14 cellular contexts compared by ENCODE assay signal in genomic region chr3:9153763-9154601, GRCh38.
DNase-seq lines count a peak whose midpoint lies in the region; ATAC-seq lines count a peak whose summit lies in the region.
"Had no signal": no experiment of that assay in that cellular context is flagged by ENCODE, and none has a peak within 500 bp of the region (broad histone marks: within the 10 kb centered on the region; RNA-seq: fewer than 3 reads in every experiment).

No MANE protein-coding gene starts in this region.

- ATAC-seq in HG03175 (IDR thresholded peaks at IDR 0.05; ENCODE audit: unreplicated experiment): no peak
- ATAC-seq: T-cell had no signal

- DNase-seq in GM03348 (ENCODE audit: low spot score) (peak; percentile 88), epidermal melanocyte (ENCODE audit: insufficient read length, low spot score) (peak; percentile 59), medulla oblongata (ENCODE audit: extremely low spot score) (peak; percentile 37), stromal cell of bone marrow (ENCODE audit: low read depth) (peak; percentile 85), NCI-H1694 treated with DMSO at 0.1 percent for 48 hours (lab: John Stamatoyannopoulos, UW) (no peak), SHP77 (lab: John Stamatoyannopoulos, UW) (no peak), NCI-H345 treated with DMSO at 0.1 percent for 48 hours (lab: John Stamatoyannopoulos, UW; ENCODE audit: unreplicated experiment) (no peak)
- DNase-seq: activated CD4-positive, alpha-beta T cell treated with anti-CD3 and anti-CD28 coated beads, Interleukin-2, amount 10 ng/mL, durations not matched to agents 24 days and 14 days; activated gamma-delta T cell; GF-D8; naive B cell; OCI-M1; T-cell had no signal

Comparison
In these comparisons a context has a peak if more than half of its experiments do, and no peak if none do; other contexts are left out.
1. DNase-seq: peak in GM03348 (single experiment), epidermal melanocyte (single experiment), medulla oblongata (single experiment) and stromal cell of bone marrow (single experiment); none in NCI-H1694 treated with DMSO at 0.1 percent for 48 hours (single experiment), SHP77 (0 of 2) and NCI-H345 treated with DMSO at 0.1 percent for 48 hours (single experiment).